ENCODE assay signal across 22 cellular contexts in genomic region chr7:22269963-22270362, GRCh38.
DNase-seq lines count a peak whose midpoint lies in the region; ATAC-seq and TF ChIP-seq lines count a peak whose summit lies in the region.
"Had no signal": no experiment of that assay in that cellular context is flagged by ENCODE, and none has a peak within 500 bp of the region (broad histone marks: within the 10 kb centered on the region; RNA-seq: fewer than 3 reads in every experiment).

No MANE protein-coding gene starts in this region.

- no peaks in the 10 kb centered on the region for H3K9me2 ChIP-seq in MM.1S (replicated peaks; ENCODE audit: insufficient read depth, low read length)
- H3K9me2 ChIP-seq in PC-9 (ENCODE audit: insufficient read depth), result no peaks in the 10 kb centered on the region

- H3K9me3 ChIP-seq in MM.1S (replicated peaks; ENCODE audit: insufficient read depth, low read length), result no peaks in the 10 kb centered on the region
- H3K9me3 ChIP-seq in PC-9 (ENCODE audit: insufficient read depth, low read depth), result no peaks in the 10 kb centered on the region
- H3K9me3 ChIP-seq: heart left ventricle, upper lobe of right lung had no signal

- H3K9me3 Mint-ChIP-seq in activated CD8-positive, alpha-beta T cell treated with anti-CD3 and anti-CD28 coated beads, Interleukin-2, amount 10 ng/mL, durations not matched to agents 7 days and 5 days (ENCODE audit: insufficient read depth), result no peaks in the 10 kb centered on the region
- H3K9me3 Mint-ChIP-seq: CD8-positive, alpha-beta T cell; central memory CD8-positive, alpha-beta T cell; natural killer cell; stimulated activated naive CD8-positive, alpha-beta T cell treated with anti-CD3 and anti-CD28 coated beads, Interleukin-15, amount 100 ng/mL, for 72 hours had no signal

- H3K4me1 Mint-ChIP-seq in activated CD8-positive, alpha-beta T cell treated with anti-CD3 and anti-CD28 coated beads, Interleukin-2, amount 10 ng/mL, durations not matched to agents 7 days and 5 days (ENCODE audit: low read depth), result peaks cover 6% of the 10 kb centered on the region
- H3K4me1 Mint-ChIP-seq: central memory CD8-positive, alpha-beta T cell; natural killer cell had no signal

- H2AFZ ChIP-seq in MM.1S (ENCODE audit: low read length), result no peak overlapping the region
- H2AFZ ChIP-seq in PC-9, result no peak overlapping the region
- H2AFZ ChIP-seq: parathyroid adenoma had no signal

- H3F3A ChIP-seq in MM.1S (ENCODE audit: insufficient read depth, low read length) (no peaks in the 10 kb centered on the region), PC-9 (ENCODE audit: insufficient read depth, low read depth) (no peaks in the 10 kb centered on the region)

- H3K4me3 Mint-ChIP-seq in activated CD8-positive, alpha-beta T cell treated with anti-CD3 and anti-CD28 coated beads, Interleukin-2, amount 10 ng/mL, durations not matched to agents 7 days and 5 days, result no peak overlapping the region
- H3K4me3 Mint-ChIP-seq: CD8-positive, alpha-beta T cell; central memory CD8-positive, alpha-beta T cell; natural killer cell; stimulated activated naive CD8-positive, alpha-beta T cell treated with anti-CD3 and anti-CD28 coated beads, Interleukin-15, amount 100 ng/mL, for 72 hours had no signal

- H3K4me1 ChIP-seq in MM.1S (ENCODE audit: low read length) (peaks cover 16% of the 10 kb centered on the region), PC-9 (replicated peaks; ENCODE audit: insufficient read depth) (peaks cover 19% of the 10 kb centered on the region)
- H3K4me1 ChIP-seq: heart left ventricle, parathyroid adenoma, upper lobe of right lung had no signal

- intact Hi-C loops in PC-9 (cut with micrococcal nuclease; ENCODE audit: unreplicated experiment), result no loop called here

- H3K4me3 ChIP-seq in MM.1S (ENCODE audit: low read length) (no peak overlapping the region), PC-9 (no peak overlapping the region)
- H3K4me3 ChIP-seq: heart left ventricle, lung, upper lobe of right lung had no signal

- DNase-seq in DMS53 (lab: John Stamatoyannopoulos, UW) (peak; percentile 90), MM.1S (no peak), PC-9 (peak; percentile 53 to 77), mucosa of gallbladder (ENCODE audit: low spot score) (peak; percentile 63), HEK293T (ENCODE audit: extremely low spot score) (no peak)
- no peak for DNase-seq in activated CD8-positive, alpha-beta T cell treated with anti-CD3 and anti-CD28 coated beads, Interleukin-2, amount 10 ng/mL, durations not matched to agents 7 days and 5 days
- DNase-seq: activated CD4-positive, alpha-beta T cell treated with anti-CD3 and anti-CD28 coated beads, Interleukin-2, amount 50 U/mL, for 1 hour; activated naive CD4-positive, alpha-beta T cell treated with Interleukin-2 at 50 U/mL for 16 hours; anterior cingulate cortex; CD8-positive, alpha-beta T cell; effector CD4-positive, alpha-beta T cell; heart left ventricle; natural killer cell; NCI-H2171 treated with DMSO at 0.1 percent for 48 hours; Right ventricle myocardium superior; stimulated activated CD4-positive, alpha-beta T cell treated with anti-CD3 and anti-CD28 coated beads, Interleukin-2, amount 100 ng/mL, for 24 hours; stimulated activated naive CD8-positive, alpha-beta T cell treated with anti-CD3 and anti-CD28 coated beads, Interleukin-15, amount 100 ng/mL, for 72 hours; upper lobe of right lung had no signal

- no peaks in the 10 kb centered on the region for H3K36me3 Mint-ChIP-seq in activated CD8-positive, alpha-beta T cell treated with anti-CD3 and anti-CD28 coated beads, Interleukin-2, amount 10 ng/mL, durations not matched to agents 7 days and 5 days (ENCODE audit: low read depth)
- H3K36me3 Mint-ChIP-seq: CD8-positive, alpha-beta T cell; natural killer cell had no signal

- no peak overlapping the region for H3K9ac ChIP-seq in MM.1S (ENCODE audit: low read length)
- H3K9ac ChIP-seq: parathyroid adenoma had no signal

- H3K36me3 ChIP-seq in MM.1S (replicated peaks; ENCODE audit: insufficient read depth, low read length) (no peaks in the 10 kb centered on the region), PC-9 (ENCODE audit: low read depth) (no peaks in the 10 kb centered on the region)
- H3K36me3 ChIP-seq: heart left ventricle, upper lobe of right lung had no signal

- no peak overlapping the region for H3K27ac ChIP-seq in MM.1S (ENCODE audit: low read length)
- H3K27ac ChIP-seq in PC-9, result no peak overlapping the region
- H3K27ac ChIP-seq: heart left ventricle, parathyroid adenoma, upper lobe of right lung had no signal

- ATAC-seq in HG02759 (IDR thresholded peaks at IDR 0.05; ENCODE audit: unreplicated experiment), result no peak
- ATAC-seq in activated CD8-positive, alpha-beta T cell treated with anti-CD3 and anti-CD28 coated beads, Interleukin-2, amount 10 ng/mL, durations not matched to agents 7 days and 5 days, result no peak
- ATAC-seq: CD8-positive, alpha-beta T cell; heart left ventricle; natural killer cell; stimulated activated naive CD8-positive, alpha-beta T cell treated with anti-CD3 and anti-CD28 coated beads, Interleukin-15, amount 100 ng/mL, for 72 hours; upper lobe of right lung had no signal

- POLR2A ChIA-PET in PC-9 (lab: Charles Lee; ENCODE audit: unreplicated experiment) (interaction anchor here (0.6 kb wide), 1 partner anchor 1940 kb away, joined by 3 read pairs; no protein-coding TSS in a partner anchor), HEK293T (lab: Yijun Ruan, JAX) (no interaction called here)
- POLR2A ChIA-PET in activated CD8-positive, alpha-beta T cell treated with anti-CD3 and anti-CD28 coated beads, Interleukin-2, amount 10 ng/mL, durations not matched to agents 7 days and 5 days (lab: Charles Lee), result no interaction called here

- peaks cover 20% of the 10 kb centered on the region for H3K27me3 Mint-ChIP-seq in activated CD8-positive, alpha-beta T cell treated with anti-CD3 and anti-CD28 coated beads, Interleukin-2, amount 10 ng/mL, durations not matched to agents 7 days and 5 days (ENCODE audit: low read depth)

- H3K79me2 ChIP-seq in MM.1S (ENCODE audit: low read length), result no peaks in the 10 kb centered on the region
- no peaks in the 10 kb centered on the region for H3K79me2 ChIP-seq in PC-9 (ENCODE audit: low read depth)
- H3K79me2 ChIP-seq: parathyroid adenoma had no signal

- H4K20me1 ChIP-seq in MM.1S (ENCODE audit: insufficient read depth, low read length) (no peaks in the 10 kb centered on the region), PC-9 (ENCODE audit: insufficient read depth) (no peaks in the 10 kb centered on the region)

- TF ChIP-seq CTCF in MM.1S (IDR thresholded peaks at IDR 0.05; ENCODE audit: low read length) (no peak), PC-9 (conservative IDR thresholded peaks at IDR 0.05) (no peak)

- BruUV-seq in PC-9 (replicated peaks; lab: Mats Ljungman, UMichigan), result no TSS peak

- H3K4me2 ChIP-seq in MM.1S (ENCODE audit: low read depth, low read length) (peak overlapping the region; percentile 51; the same call in 1 of the 2 replicates), PC-9 (peak overlapping the region; percentile 9; the same call in 1 of the 2 replicates)

- no peak overlapping the region for H3K27ac Mint-ChIP-seq in activated CD8-positive, alpha-beta T cell treated with anti-CD3 and anti-CD28 coated beads, Interleukin-2, amount 10 ng/mL, durations not matched to agents 7 days and 5 days
- H3K27ac Mint-ChIP-seq: CD8-positive, alpha-beta T cell; natural killer cell; stimulated activated naive CD8-positive, alpha-beta T cell treated with anti-CD3 and anti-CD28 coated beads, Interleukin-15, amount 100 ng/mL, for 72 hours had no signal

- H3K27me3 ChIP-seq in MM.1S (replicated peaks; ENCODE audit: insufficient read depth, low read length), result no peaks in the 10 kb centered on the region
- no peaks in the 10 kb centered on the region for H3K27me3 ChIP-seq in PC-9 (ENCODE audit: insufficient read depth, low read depth)
- H3K27me3 ChIP-seq: heart left ventricle, upper lobe of right lung had no signal

- CTCF ChIA-PET in PC-9 (lab: Charles Lee) (no interaction called here), HEK293T (lab: Yijun Ruan, JAX) (no interaction called here)
- CTCF ChIA-PET in activated CD8-positive, alpha-beta T cell treated with anti-CD3 and anti-CD28 coated beads, Interleukin-2, amount 10 ng/mL, durations not matched to agents 7 days and 5 days (lab: Charles Lee), result no interaction called here

TF ChIP-seq in HEK293T, 16 proteins besides CTCF, POLR2A, EP300 and RAD21:
- no peak for TF ChIP-seq FOXM1 (IDR thresholded peaks at IDR 0.05; ENCODE audit: borderline replicate concordance)
- no peak for TF ChIP-seq FOXK2 (IDR thresholded peaks at IDR 0.05)
- TF ChIP-seq ARNT (IDR thresholded peaks at IDR 0.05), result no peak
- TF ChIP-seq FOXA1 (IDR thresholded peaks at IDR 0.05), result no peak
- no peak for TF ChIP-seq BHLHE40 (IDR thresholded peaks at IDR 0.05; ENCODE audit: borderline replicate concordance)
- TF ChIP-seq SUZ12 (IDR thresholded peaks at IDR 0.05), result no peak
- no peak for TF ChIP-seq SP1 (IDR thresholded peaks at IDR 0.05)
TF ChIP-seq in HEK293T: peak in this region for 0.

Comparison
In these comparisons a context has a peak if more than half of its experiments do, and no peak if none do; other contexts are left out.
1. DNase-seq: peak in DMS53 (single experiment), PC-9 (2 of 2) and mucosa of gallbladder (single experiment); none in MM.1S (single experiment), activated CD8-positive, alpha-beta T cell treated with anti-CD3 and anti-CD28 coated beads, Interleukin-2, amount 10 ng/mL, durations not matched to agents 7 days and 5 days (single experiment) and HEK293T (single experiment).